ENCODE assay signal across 1 cellular context in the genomic region with DNA sequence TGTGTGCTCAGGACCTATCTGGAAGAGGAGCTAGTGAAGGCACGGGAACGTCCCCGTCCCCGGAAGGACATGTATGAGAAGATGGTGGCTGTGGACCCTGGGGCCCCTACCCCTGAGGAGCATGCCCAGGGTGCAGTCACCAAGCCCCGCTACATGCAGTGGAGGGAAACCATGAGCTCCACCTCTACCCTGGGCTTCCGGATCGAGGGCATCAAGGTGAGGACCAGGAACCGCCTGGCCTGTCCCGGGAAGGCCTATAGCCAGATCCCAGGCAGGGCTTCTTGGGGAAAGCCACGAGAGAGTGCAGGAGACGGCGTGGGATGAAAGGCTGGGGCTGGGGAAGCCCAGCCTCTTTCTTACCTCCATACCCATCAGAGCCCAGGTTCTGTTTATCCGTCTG.
TF ChIP-seq lines count a peak whose summit lies in the region.

No MANE protein-coding gene starts in this region.

TF ChIP-seq in K562, 482 proteins besides CTCF, POLR2A, EP300 and RAD21:
- TF ChIP-seq RBFOX2 (IDR thresholded peaks at IDR 0.05; ENCODE audit: low read depth, low read length) (0 out of 2 replicates have a peak, but pooled peaks have one; percentile 16), U2AF2 (optimal IDR thresholded peaks at IDR 0.05; ENCODE audit: low read depth, low read length) (no peak), SRSF3 (IDR thresholded peaks at IDR 0.05; ENCODE audit: insufficient read depth, low read length) (no peak)
